Comparison of ENCODE assay signal across 14 cellular contexts in the genomic region with DNA sequence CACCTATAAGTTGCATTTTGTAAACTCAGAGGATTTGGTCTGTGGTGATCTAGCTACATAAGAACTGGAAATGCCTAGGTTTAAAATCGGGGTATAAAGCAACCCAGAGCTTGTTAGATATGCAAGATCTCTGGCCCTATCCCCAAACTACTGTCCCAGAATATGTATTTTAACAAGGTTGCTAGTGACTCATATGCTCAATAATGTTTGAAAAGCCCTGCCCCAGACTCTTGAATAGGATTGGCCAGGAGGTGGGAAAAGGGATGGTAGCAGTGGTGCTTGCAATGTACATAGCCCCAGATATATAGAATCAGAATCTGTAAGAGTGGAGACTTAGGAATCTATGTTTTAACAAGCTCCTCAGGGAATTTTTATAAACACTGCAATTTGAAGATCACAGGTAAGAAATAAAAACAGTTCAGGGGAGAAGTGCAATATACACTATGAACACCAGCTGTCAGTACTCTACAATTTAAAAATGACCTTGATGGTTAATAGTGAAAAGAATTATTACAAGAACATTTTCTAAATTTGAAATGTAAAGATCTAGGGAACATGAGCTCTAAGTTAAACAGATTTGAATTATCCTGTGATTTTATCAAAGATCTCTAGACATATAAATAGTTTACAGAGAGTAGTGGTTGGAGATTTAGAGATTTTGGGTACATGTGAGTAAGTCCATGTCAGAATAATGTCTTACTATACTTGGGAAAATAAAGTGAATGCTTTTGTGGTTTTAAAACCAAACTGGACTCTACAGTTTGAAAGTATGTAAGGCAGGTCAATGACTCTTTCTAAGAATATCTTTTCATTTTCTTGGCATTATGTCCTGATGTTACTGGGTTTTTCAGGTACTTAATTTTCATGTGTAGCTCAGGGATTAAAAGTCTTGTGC. TPM values are rescaled to one million over a fixed set of nuclear protein-coding genes. Genes with fewer than 3 reads are reported as not detected.
DNase-seq lines count a peak whose midpoint lies in the region; ATAC-seq and TF ChIP-seq lines count a peak whose summit lies in the region.
"Had no signal": no experiment of that assay in that cellular context is flagged by ENCODE, and none has a peak within 500 bp of the region (broad histone marks: within the 10 kb centered on the region; RNA-seq: fewer than 3 reads in every experiment).

No MANE protein-coding gene starts in this region.

- no peaks in the 10 kb centered on the region for H3K9me3 ChIP-seq in cardiac muscle cell (ENCODE audit: low read depth)
- H3K9me3 ChIP-seq in heart left ventricle, result no peaks in the 10 kb centered on the region
- no peaks in the 10 kb centered on the region for H3K9me3 ChIP-seq in upper lobe of right lung

- no peaks in the 10 kb centered on the region for H3K27me3 ChIP-seq in cardiac muscle cell
- H3K27me3 ChIP-seq in heart left ventricle, result no peaks in the 10 kb centered on the region
- H3K27me3 ChIP-seq in upper lobe of right lung, result no peaks in the 10 kb centered on the region
- H3K27me3 ChIP-seq: BLaER1 treated with 17β-estradiol and CSF1 and Interleukin-3, amounts not matched to agents 10 nM and 100 nM had no signal

- no peak for DNase-seq in cardiac muscle cell (ENCODE audit: low read depth in 1 of 2, low spot score in 1 of 2)
- no peak for DNase-seq in heart left ventricle
- peak; percentile 47 for DNase-seq in RWPE1 (ENCODE audit: low spot score)
- DNase-seq in fibroblast of mammary gland (ENCODE audit: low read depth), result no peak
- DNase-seq in upper lobe of right lung, result no peak
- no peak for DNase-seq in NCI-H2029 treated with DMSO at 0.1 percent for 48 hours (lab: John Stamatoyannopoulos, UW)
- DNase-seq: activated effector memory CD4-positive, alpha-beta T cell treated with Interleukin-2 at 50 U/mL for 16 hours; naive thymus-derived CD8-positive, alpha-beta T cell; NCI-H1930; Right ventricle myocardium superior had no signal

- POLR2A ChIA-PET in RWPE1 (lab: Yijun Ruan, JAX; ENCODE audit: low non-redundant PET), result no interaction called here

- H3K4me3 ChIP-seq in cardiac muscle cell (no peak overlapping the region), heart left ventricle (no peak overlapping the region), fibroblast of mammary gland (ENCODE audit: control insufficient read depth, low read depth, low read length) (no peak overlapping the region), upper lobe of right lung (no peak overlapping the region)
- H3K4me3 ChIP-seq: BLaER1 treated with 17β-estradiol and CSF1 and Interleukin-3, amounts not matched to agents 10 nM and 100 nM had no signal

- intact Hi-C loops in heart left ventricle (cut with DNase I) (loop anchor here (5.0 to 10.0 kb wide), 7 partner anchors 892 to 1819 kb away; a partner anchor contains a TSS), upper lobe of right lung (cut with DNase I) (loop anchor here (10.0 kb wide), 1 partner anchor 899 kb away; no protein-coding TSS in a partner anchor)

- peak; percentile 40 for TF ChIP-seq CTCF in cardiac muscle cell (IDR thresholded peaks at IDR 0.05; ENCODE audit: low read depth, low read length)
- peak in 3 of 12 donors; percentile 9 to 21 (median 10) for TF ChIP-seq CTCF in heart left ventricle (IDR thresholded peaks at IDR 0.05)
- TF ChIP-seq CTCF in RWPE1 (conservative IDR thresholded peaks at IDR 0.05; ENCODE audit: low read depth), result peak; percentile 63
- peak; percentile 36 for TF ChIP-seq CTCF in fibroblast of mammary gland (conservative IDR thresholded peaks at IDR 0.05; ENCODE audit: control insufficient read depth, insufficient read depth, low read depth, low read length)
- peak; percentile 20 for TF ChIP-seq CTCF in upper lobe of right lung (IDR thresholded peaks at IDR 0.05)

- H3K36me3 ChIP-seq in cardiac muscle cell, result no peaks in the 10 kb centered on the region
- no peaks in the 10 kb centered on the region for H3K36me3 ChIP-seq in heart left ventricle
- no peaks in the 10 kb centered on the region for H3K36me3 ChIP-seq in upper lobe of right lung
- H3K36me3 ChIP-seq: BLaER1 treated with 17β-estradiol and CSF1 and Interleukin-3, amounts not matched to agents 10 nM and 100 nM had no signal

- ATAC-seq in heart left ventricle (no peak), upper lobe of right lung (no peak), GM21390 (IDR thresholded peaks at IDR 0.05; ENCODE audit: unreplicated experiment) (no peak), GM21367 (IDR thresholded peaks at IDR 0.05; ENCODE audit: unreplicated experiment) (no peak)
- ATAC-seq: naive thymus-derived CD8-positive, alpha-beta T cell had no signal

- 87 to 98% (median 91%) methylated on average over 1 of the region's 1 CpG for WGBS in heart left ventricle, 4 donors

- CTCF ChIA-PET in RWPE1 (lab: Yijun Ruan, JAX), result interaction anchor here (0.5 to 0.8 kb wide), 7 partner anchors 11 to 931 kb away, joined by 3 to 6 read pairs (median 4); no protein-coding TSS in a partner anchor

- H3K27ac ChIP-seq in cardiac muscle cell (no peak overlapping the region), heart left ventricle (no peak overlapping the region), RWPE1 (no peak overlapping the region), upper lobe of right lung (no peak overlapping the region)
- H3K27ac ChIP-seq: BLaER1 treated with 17β-estradiol and CSF1 and Interleukin-3, amounts not matched to agents 10 nM and 100 nM; HL-60 had no signal

- H3K4me1 ChIP-seq in cardiac muscle cell (ENCODE audit: low read depth), result peaks cover 6% of the 10 kb centered on the region
- peaks cover 0 to 11% (median 0%) of the 10 kb centered on the region in 12 donors for H3K4me1 ChIP-seq in heart left ventricle
- no peaks in the 10 kb centered on the region for H3K4me1 ChIP-seq in upper lobe of right lung

- no peak for TF ChIP-seq POLR2A in heart left ventricle (IDR thresholded peaks at IDR 0.05)

RNA-seq across cellular contexts. Expression of a gene that starts 7.7 kb away (rescaled TPM):
- total RNA-seq in cardiac muscle cell, result 38.5 and 62.5 TPM in 2 replicates
- 120 and 129 TPM in 2 replicates for polyA plus RNA-seq in cardiac muscle cell
- total RNA-seq in heart left ventricle, result 100 to 1,000 TPM in 8 of 9 donors, 10 to 100 TPM in 1; 66.6 to 130 (median 117) TPM
- polyA plus RNA-seq in heart left ventricle, result 100 to 1,000 TPM in 1 of 2 donors, 10 to 100 TPM in 1; 34.0 to 152 TPM
- 70.9 TPM for total RNA-seq in upper lobe of right lung
